In genomic region chr2:11309706-11310105, GRCh38 we compare ENCODE assay signal across 15 cellular contexts. TPM values are rescaled to one million over a fixed set of nuclear protein-coding genes. Genes with fewer than 3 reads are reported as not detected.
A peak's percentile ranks its signal among the peaks of the same experiment; 100 is the strongest.
DNase-seq lines count a peak whose midpoint lies in the region; ATAC-seq, FAIRE-seq and TF ChIP-seq lines count a peak whose summit lies in the region.
"Had no signal": no experiment of that assay in that cellular context is flagged by ENCODE, and none has a peak within 500 bp of the region (broad histone marks: within the 10 kb centered on the region; RNA-seq: fewer than 3 reads in every experiment).

No MANE protein-coding gene starts in this region.

- CTCF ChIA-PET in HepG2 (lab: Yijun Ruan, JAX; ENCODE audit: low intra/inter-chr PET ratio, low total read pairs), result no interaction called here

- peaks cover 14% of the 10 kb centered on the region for H3K4me1 Mint-ChIP-seq in mesothelial cell of epicardium

- H3K9me3 Mint-ChIP-seq in mesothelial cell of epicardium, result no peaks in the 10 kb centered on the region
- H3K9me3 Mint-ChIP-seq: CD4-positive, CD25-positive, alpha-beta regulatory T cell had no signal

- TF ChIP-seq POLR2A in HepG2 (IDR thresholded peaks at IDR 0.05; ENCODE audit: insufficient read depth in 1 of 2, low read depth in 2 of 2, low read length in 2 of 2), result no peak

- BruUV-seq in HepG2 (replicated peaks; lab: Mats Ljungman, UMichigan), result no TSS peak

- POLR2A ChIA-PET in HepG2 (lab: Yijun Ruan, JAX), result no interaction called here

- no peak for DNase-seq in HepG2 (ENCODE audit: low spot score)
- DNase-seq in adipocyte (ENCODE audit: low read depth), result peak; percentile 54
- DNase-seq in mesothelial cell of epicardium (ENCODE audit: low spot score in 2 of 2, unreplicated experiment in 2 of 2), result no peak
- no peak for DNase-seq in Kasumi-1 (lab: John Stamatoyannopoulos, UW)
- DNase-seq in NCI-H2171 (lab: John Stamatoyannopoulos, UW), result no peak
- DNase-seq: 8988T; ACHN; CD4-positive, CD25-positive, alpha-beta regulatory T cell; DMS53 had no signal

- no peak for FAIRE-seq in HepG2 (lab: Jason Lieb, UNC)
- FAIRE-seq: H1 had no signal

- no peaks in the 10 kb centered on the region for H3K27me3 Mint-ChIP-seq in mesothelial cell of epicardium (ENCODE audit: low read depth)
- H3K27me3 Mint-ChIP-seq: CD4-positive, CD25-positive, alpha-beta regulatory T cell had no signal

- peak overlapping the region in 1 of 2 donors; percentile 36 for H3K9ac ChIP-seq in liver (ENCODE audit: low read depth in 1 of 2, low read length in 2 of 2)
- H3K9ac ChIP-seq in HepG2 (ENCODE audit: insufficient read depth, low read depth, low read length), result no peak overlapping the region
- no peak overlapping the region for H3K9ac ChIP-seq in adipocyte (ENCODE audit: low read length)
- H3K9ac ChIP-seq in subcutaneous abdominal adipose tissue (ENCODE audit: low read length in 5 of 5), result peak overlapping the region in 1 of 5 donors; percentile 51
- H3K9ac ChIP-seq: BLaER1 treated with 17β-estradiol and CSF1 and Interleukin-3, amounts not matched to agents 10 nM and 100 nM had no signal

- H3K4me1 ChIP-seq in liver (ENCODE audit: control insufficient read depth in 4 of 4, insufficient read depth in 4 of 4, low read length in 3 of 4) (peaks cover 8 to 22% (median 12%) of the 10 kb centered on the region in 4 donors), HepG2 (ENCODE audit: insufficient read depth, low read length) (peaks cover 86% of the 10 kb centered on the region), adipocyte (ENCODE audit: control insufficient read depth, insufficient read depth, low read length) (peaks cover 71% of the 10 kb centered on the region), subcutaneous abdominal adipose tissue (ENCODE audit: control insufficient read depth in 5 of 5, insufficient read depth in 5 of 5, low read length in 5 of 5) (peaks cover 2 to 42% (median 24%) of the 10 kb centered on the region in 5 donors)
- H3K4me1 ChIP-seq: HAP-1 had no signal

- TF ChIP-seq RAD21 in liver (IDR thresholded peaks at IDR 0.05) (no peak), HepG2 (CRISPR knock-in tag; IDR thresholded peaks at IDR 0.05) (no peak)

- in situ Hi-C loops in HepG2 (cut with HindIII; ENCODE audit: extremely low pct_ligation_motif_present, low pct_unique_long_range_greater_than_20kb), result no loop called here

- TF ChIP-seq CTCF in liver (IDR thresholded peaks at IDR 0.05; ENCODE audit: low read depth, low read length, missing input control), result no peak
- TF ChIP-seq CTCF in HepG2 (CRISPR knock-in tag; IDR thresholded peaks at IDR 0.05), result no peak
- TF ChIP-seq CTCF in mesothelial cell of epicardium (IDR thresholded peaks at IDR 0.05; ENCODE audit: unreplicated experiment), result no peak

- H2AFZ ChIP-seq in HepG2 (ENCODE audit: low read length), result no peak overlapping the region

- H3K79me2 ChIP-seq in HepG2 (ENCODE audit: insufficient read depth, low read length), result peaks cover 99% of the 10 kb centered on the region

- H3K9me3 ChIP-seq in liver (ENCODE audit: control insufficient read depth in 4 of 4, low read length in 3 of 4), result no peaks in the 10 kb centered on the region
- no peaks in the 10 kb centered on the region for H3K9me3 ChIP-seq in HepG2 (ENCODE audit: low read length)
- H3K9me3 ChIP-seq in adipocyte (ENCODE audit: control insufficient read depth, low read length), result no peaks in the 10 kb centered on the region
- no peaks in the 10 kb centered on the region for H3K9me3 ChIP-seq in subcutaneous abdominal adipose tissue (ENCODE audit: control insufficient read depth in 5 of 5, low read length in 5 of 5)
- H3K9me3 ChIP-seq: HAP-1 had no signal

- H3K27me3 ChIP-seq in liver (ENCODE audit: control insufficient read depth in 4 of 4, insufficient read depth in 4 of 4, low read length in 3 of 4) (no peaks in the 10 kb centered on the region), HepG2 (ENCODE audit: control insufficient read depth in 1 of 2, insufficient read depth in 2 of 2, low read length in 2 of 2) (no peaks in the 10 kb centered on the region), adipocyte (replicated peaks; ENCODE audit: control insufficient read depth, insufficient read depth, low read length) (no peaks in the 10 kb centered on the region), subcutaneous abdominal adipose tissue (ENCODE audit: control insufficient read depth in 5 of 5, insufficient read depth in 4 of 5, low read length in 5 of 5) (no peaks in the 10 kb centered on the region)
- H3K27me3 ChIP-seq: BLaER1 treated with 17β-estradiol and CSF1 and Interleukin-3, amounts not matched to agents 10 nM and 100 nM had no signal

- TF ChIP-seq EP300 in HepG2 (IDR thresholded peaks at IDR 0.05; ENCODE audit: low read depth in 2 of 2, low read length in 2 of 2) (no peak), HepG2 (CRISPR knock-in tag; IDR thresholded peaks at IDR 0.05; ENCODE audit: borderline replicate concordance) (no peak)

- 74% methylated on average over 5 of the region's 5 CpGs for WGBS in liver
- WGBS in HepG2 (ENCODE audit: low lambda C conversion rate), result 81% methylated on average over 5 of the region's 5 CpGs

- H3K36me3 ChIP-seq in liver (ENCODE audit: control insufficient read depth in 4 of 4, insufficient read depth in 3 of 4, low read depth in 1 of 4, low read length in 3 of 4), result no peaks in the 10 kb centered on the region
- H3K36me3 ChIP-seq in HepG2 (replicated peaks in 1 of 2; ENCODE audit: control insufficient read depth in 1 of 2, insufficient read depth in 2 of 2, low read length in 2 of 2), result peaks cover 0 to 2% of the 10 kb centered on the region in 2 experiments; a peak in 1 of 5 replicates
- H3K36me3 ChIP-seq in adipocyte (ENCODE audit: control insufficient read depth, insufficient read depth, low read length, severe bottlenecking), result no peaks in the 10 kb centered on the region
- no peaks in the 10 kb centered on the region for H3K36me3 ChIP-seq in subcutaneous abdominal adipose tissue (ENCODE audit: control insufficient read depth in 5 of 5, insufficient read depth in 5 of 5, low read length in 5 of 5)
- H3K36me3 ChIP-seq: HAP-1 had no signal

- H3K4me3 ChIP-seq in liver (ENCODE audit: low read depth in 1 of 3, low read length in 3 of 3) (no peak overlapping the region), HepG2 (replicated peaks in 1 of 3; ENCODE audit: insufficient read depth in 1 of 3, low read depth in 2 of 3, low read length in 3 of 3) (no peak overlapping the region), adipocyte (ENCODE audit: low read length) (no peak overlapping the region), subcutaneous abdominal adipose tissue (ENCODE audit: low read depth in 1 of 5, low read length in 5 of 5) (no peak overlapping the region)
- H3K4me3 ChIP-seq: BLaER1 treated with 17β-estradiol and CSF1 and Interleukin-3, amounts not matched to agents 10 nM and 100 nM; HAP-1 had no signal

- H4K20me1 ChIP-seq in HepG2 (ENCODE audit: insufficient read depth, low read length), result peaks cover 97% of the 10 kb centered on the region

- no peak overlapping the region for H3K4me2 ChIP-seq in HepG2 (ENCODE audit: low read depth, low read length)
- H3K4me2 ChIP-seq: BLaER1 treated with 17β-estradiol and CSF1 and Interleukin-3, amounts not matched to agents 10 nM and 100 nM had no signal

- H3K4me3 Mint-ChIP-seq in mesothelial cell of epicardium, result no peak overlapping the region
- H3K4me3 Mint-ChIP-seq: CD4-positive, CD25-positive, alpha-beta regulatory T cell had no signal

- ATAC-seq in HepG2 (no peak), HG03457 (IDR thresholded peaks at IDR 0.05; ENCODE audit: unreplicated experiment) (no peak)

- peak overlapping the region; percentile 16 for H3K27ac Mint-ChIP-seq in mesothelial cell of epicardium
- H3K27ac Mint-ChIP-seq: CD4-positive, CD25-positive, alpha-beta regulatory T cell had no signal

- intact Hi-C loops in HepG2 (cut with micrococcal nuclease; ENCODE audit: unreplicated experiment), result no loop called here

- H3K27ac ChIP-seq in liver (ENCODE audit: low read depth in 1 of 2, low read length in 2 of 2) (peak overlapping the region; percentile 59 to 83), HepG2 (ENCODE audit: extremely low read length, insufficient read depth, low read length) (no peak overlapping the region), subcutaneous abdominal adipose tissue (ENCODE audit: low read depth, low read length) (peak overlapping the region; percentile 55)
- H3K27ac ChIP-seq: BLaER1 treated with 17β-estradiol and CSF1 and Interleukin-3, amounts not matched to agents 10 nM and 100 nM had no signal

- no peaks in the 10 kb centered on the region for H3K36me3 Mint-ChIP-seq in mesothelial cell of epicardium
- H3K36me3 Mint-ChIP-seq: CD4-positive, CD25-positive, alpha-beta regulatory T cell had no signal

TF ChIP-seq in liver, 16 proteins besides CTCF, POLR2A, EP300 and RAD21 (continues in another document):
- TF ChIP-seq SP1 (IDR thresholded peaks at IDR 0.05), result no peak
- TF ChIP-seq NR2F2 (IDR thresholded peaks at IDR 0.05), result no peak

TF ChIP-seq in HepG2, 621 proteins besides CTCF, POLR2A, EP300 and RAD21 (continues in another document):
- TF ChIP-seq HMGA1 (CRISPR knock-in tag; conservative IDR thresholded peaks at IDR 0.05), result no peak
- no peak for TF ChIP-seq ZNF451 (CRISPR knock-in tag; IDR thresholded peaks at IDR 0.05)

RNA-seq across cellular contexts. Expression of gene ROCK2, which starts 34.7 kb away (rescaled TPM):
- total RNA-seq in liver (10 to 100 TPM; 16.1 to 31.0 TPM), HepG2 (2016; rRNA removed; fragmentation: Illumina TruSeq; extraction: Trizol) (119 and 174 TPM in 2 replicates), mesothelial cell of epicardium (37.5 to 46.3 TPM (median 45.4 TPM) in 3 replicates)
- polyA plus RNA-seq in liver (1 to 10 TPM; 5.3 to 8.3 TPM), HepG2 (2011; rRNA removed) (31.9 and 38.1 TPM in 2 replicates)
- 13.0 and 13.5 TPM in 2 replicates for total RNA-seq in HepG2 (2016; cell fraction: cytosol; rRNA removed; fragmentation: Illumina TruSeq; extraction: Trizol; ENCODE audit: low read depth)
- total RNA-seq in HepG2 (2016; cell fraction: insoluble cytoplasmic fraction; rRNA removed; fragmentation: Illumina TruSeq; extraction: Trizol), result 112 and 164 TPM in 2 replicates
- total RNA-seq in HepG2 (2016; cell fraction: membrane; rRNA removed; fragmentation: Illumina TruSeq; extraction: Trizol), result 35.2 and 39.5 TPM in 2 replicates
- 134 and 149 TPM in 2 replicates for total RNA-seq in HepG2 (2016; cell fraction: nucleus; rRNA removed; fragmentation: Illumina TruSeq; extraction: Trizol)
- 14.6 and 24.9 TPM in 2 replicates for polyA plus RNA-seq in HepG2 (2011; cell fraction: cytosol; rRNA removed)
- polyA plus RNA-seq in HepG2 (2011; cell fraction: nucleus; rRNA removed), result 19.3 and 29.4 TPM in 2 replicates
- polyA plus RNA-seq in HepG2 (2012), result 62.4 and 98.0 TPM in 2 replicates
- 1.6 and 1.8 TPM in 2 replicates for polyA plus RNA-seq in HepG2 (2016; cell fraction: cytosol; fragmentation: Illumina TruSeq; extraction: Trizol; ENCODE audit: low read depth)
- polyA plus RNA-seq in HepG2 (2016; cell fraction: insoluble cytoplasmic fraction; fragmentation: Illumina TruSeq; extraction: Trizol; ENCODE audit: low read depth), result 87.7 and 90.4 TPM in 2 replicates
- 6.9 and 8.4 TPM in 2 replicates for polyA plus RNA-seq in HepG2 (2016; cell fraction: membrane; fragmentation: Illumina TruSeq; extraction: Trizol; ENCODE audit: low read depth)
- polyA plus RNA-seq in HepG2 (2016; cell fraction: nucleus; fragmentation: Illumina TruSeq; extraction: Trizol; ENCODE audit: insufficient read depth, low read depth), result 77.5 and 87.9 TPM in 2 replicates
- 17.3 and 25.8 TPM in 2 replicates for polyA minus RNA-seq in HepG2 (2011; rRNA and poly(A)+ RNA removed; ENCODE audit: low replicate concordance)
- 82.6 and 95.3 TPM in 2 replicates for polyA minus RNA-seq in HepG2 (2011; cell fraction: cytosol; rRNA and poly(A)+ RNA removed)
- 275 and 284 TPM in 2 replicates for polyA minus RNA-seq in HepG2 (2011; cell fraction: nucleus; rRNA and poly(A)+ RNA removed)
